ENCODE assay signal across 1 cellular context in genomic region chr1:246583448-246584185, GRCh38.
A peak's percentile ranks its signal among the peaks of the same experiment; 100 is the strongest.
TF ChIP-seq lines count a peak whose summit lies in the region.

No MANE protein-coding gene starts in this region.

TF ChIP-seq in HepG2, 621 proteins besides CTCF, POLR2A, EP300 and RAD21 (continued from another document and continues in another):
- TF ChIP-seq, protein P1, sequence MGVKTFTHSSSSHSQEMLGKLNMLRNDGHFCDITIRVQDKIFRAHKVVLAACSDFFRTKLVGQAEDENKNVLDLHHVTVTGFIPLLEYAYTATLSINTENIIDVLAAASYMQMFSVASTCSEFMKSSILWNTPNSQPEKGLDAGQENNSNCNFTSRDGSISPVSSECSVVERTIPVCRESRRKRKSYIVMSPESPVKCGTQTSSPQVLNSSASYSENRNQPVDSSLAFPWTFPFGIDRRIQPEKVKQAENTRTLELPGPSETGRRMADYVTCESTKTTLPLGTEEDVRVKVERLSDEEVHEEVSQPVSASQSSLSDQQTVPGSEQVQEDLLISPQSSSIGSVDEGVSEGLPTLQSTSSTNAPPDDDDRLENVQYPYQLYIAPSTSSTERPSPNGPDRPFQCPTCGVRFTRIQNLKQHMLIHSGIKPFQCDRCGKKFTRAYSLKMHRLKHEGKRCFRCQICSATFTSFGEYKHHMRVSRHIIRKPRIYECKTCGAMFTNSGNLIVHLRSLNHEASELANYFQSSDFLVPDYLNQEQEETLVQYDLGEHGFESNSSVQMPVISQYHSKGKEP (CRISPR knock-in tag; IDR thresholded peaks at IDR 0.05) = no peak
- TF ChIP-seq ZNF737 (CRISPR knock-in tag; IDR thresholded peaks at IDR 0.05; ENCODE audit: borderline replicate concordance) = no peak
- 0 out of 2 replicates have a peak, but pooled peaks have one; percentile 12 for TF ChIP-seq MYC (CRISPR knock-in tag; IDR thresholded peaks at IDR 0.05; ENCODE audit: borderline replicate concordance)
- TF ChIP-seq, protein P2, sequence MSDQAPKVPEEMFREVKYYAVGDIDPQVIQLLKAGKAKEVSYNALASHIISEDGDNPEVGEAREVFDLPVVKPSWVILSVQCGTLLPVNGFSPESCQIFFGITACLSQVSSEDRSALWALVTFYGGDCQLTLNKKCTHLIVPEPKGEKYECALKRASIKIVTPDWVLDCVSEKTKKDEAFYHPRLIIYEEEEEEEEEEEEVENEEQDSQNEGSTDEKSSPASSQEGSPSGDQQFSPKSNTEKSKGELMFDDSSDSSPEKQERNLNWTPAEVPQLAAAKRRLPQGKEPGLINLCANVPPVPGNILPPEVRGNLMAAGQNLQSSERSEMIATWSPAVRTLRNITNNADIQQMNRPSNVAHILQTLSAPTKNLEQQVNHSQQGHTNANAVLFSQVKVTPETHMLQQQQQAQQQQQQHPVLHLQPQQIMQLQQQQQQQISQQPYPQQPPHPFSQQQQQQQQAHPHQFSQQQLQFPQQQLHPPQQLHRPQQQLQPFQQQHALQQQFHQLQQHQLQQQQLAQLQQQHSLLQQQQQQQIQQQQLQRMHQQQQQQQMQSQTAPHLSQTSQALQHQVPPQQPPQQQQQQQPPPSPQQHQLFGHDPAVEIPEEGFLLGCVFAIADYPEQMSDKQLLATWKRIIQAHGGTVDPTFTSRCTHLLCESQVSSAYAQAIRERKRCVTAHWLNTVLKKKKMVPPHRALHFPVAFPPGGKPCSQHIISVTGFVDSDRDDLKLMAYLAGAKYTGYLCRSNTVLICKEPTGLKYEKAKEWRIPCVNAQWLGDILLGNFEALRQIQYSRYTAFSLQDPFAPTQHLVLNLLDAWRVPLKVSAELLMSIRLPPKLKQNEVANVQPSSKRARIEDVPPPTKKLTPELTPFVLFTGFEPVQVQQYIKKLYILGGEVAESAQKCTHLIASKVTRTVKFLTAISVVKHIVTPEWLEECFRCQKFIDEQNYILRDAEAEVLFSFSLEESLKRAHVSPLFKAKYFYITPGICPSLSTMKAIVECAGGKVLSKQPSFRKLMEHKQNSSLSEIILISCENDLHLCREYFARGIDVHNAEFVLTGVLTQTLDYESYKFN (CRISPR knock-in tag; conservative IDR thresholded peaks at IDR 0.05) = peak; percentile 98
- TF ChIP-seq, protein P3, sequence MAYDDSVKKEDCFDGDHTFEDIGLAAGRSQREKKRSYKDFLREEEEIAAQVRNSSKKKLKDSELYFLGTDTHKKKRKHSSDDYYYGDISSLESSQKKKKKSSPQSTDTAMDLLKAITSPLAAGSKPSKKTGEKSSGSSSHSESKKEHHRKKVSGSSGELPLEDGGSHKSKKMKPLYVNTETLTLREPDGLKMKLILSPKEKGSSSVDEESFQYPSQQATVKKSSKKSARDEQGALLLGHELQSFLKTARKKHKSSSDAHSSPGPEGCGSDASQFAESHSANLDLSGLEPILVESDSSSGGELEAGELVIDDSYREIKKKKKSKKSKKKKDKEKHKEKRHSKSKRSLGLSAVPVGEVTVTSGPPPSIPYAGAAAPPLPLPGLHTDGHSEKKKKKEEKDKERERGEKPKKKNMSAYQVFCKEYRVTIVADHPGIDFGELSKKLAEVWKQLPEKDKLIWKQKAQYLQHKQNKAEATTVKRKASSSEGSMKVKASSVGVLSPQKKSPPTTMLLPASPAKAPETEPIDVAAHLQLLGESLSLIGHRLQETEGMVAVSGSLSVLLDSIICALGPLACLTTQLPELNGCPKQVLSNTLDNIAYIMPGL (CRISPR knock-in tag; IDR thresholded peaks at IDR 0.05; ENCODE audit: borderline replicate concordance in 1 of 2, low read depth in 1 of 2) = peak in 1 of 2 experiments; percentile 67; a peak in 2 of 4 replicates
- TF ChIP-seq FOXK1 (CRISPR knock-in tag; IDR thresholded peaks at IDR 0.05; ENCODE audit: borderline replicate concordance, low read depth) = peak; percentile 68; the same call in 1 of the 2 replicates
- TF ChIP-seq ZEB1 (IDR thresholded peaks at IDR 0.05; ENCODE audit: insufficient replicate concordance, low read depth) = peak; percentile 67
- no peak for TF ChIP-seq EHMT2 (IDR thresholded peaks at IDR 0.05; ENCODE audit: borderline replicate concordance, low read depth, low read length)
- no peak for TF ChIP-seq JDP2 (CRISPR knock-in tag; IDR thresholded peaks at IDR 0.05; ENCODE audit: borderline replicate concordance)
- TF ChIP-seq JUNB (CRISPR knock-in tag; IDR thresholded peaks at IDR 0.05; ENCODE audit: borderline replicate concordance) = no peak
- no peak for TF ChIP-seq ZNF496 (CRISPR knock-in tag; IDR thresholded peaks at IDR 0.05; ENCODE audit: insufficient replicate concordance)
- no peak; the same call in 1 of the 2 replicates for TF ChIP-seq PHF8 (CRISPR knock-in tag; IDR thresholded peaks at IDR 0.05)
- no peak for TF ChIP-seq KDM5B (CRISPR knock-in tag; IDR thresholded peaks at IDR 0.05; ENCODE audit: borderline replicate concordance)
- peak; percentile 94 for TF ChIP-seq SKI (IDR thresholded peaks at IDR 0.05; ENCODE audit: partially characterized antibody)
- TF ChIP-seq ASH2L (IDR thresholded peaks at IDR 0.05; ENCODE audit: insufficient read length, low read depth, low read length) = peak; percentile 67
- no peak for TF ChIP-seq NPAS2 (CRISPR knock-in tag; IDR thresholded peaks at IDR 0.05; ENCODE audit: borderline replicate concordance)
- no peak for TF ChIP-seq ZNF850 (CRISPR knock-in tag; conservative IDR thresholded peaks at IDR 0.05)
- TF ChIP-seq KDM5A (IDR thresholded peaks at IDR 0.05; ENCODE audit: borderline replicate concordance, low read length) = no peak
- TF ChIP-seq ATM (IDR thresholded peaks at IDR 0.05; ENCODE audit: borderline replicate concordance) = no peak
- TF ChIP-seq CREB1 (IDR thresholded peaks at IDR 0.05) = 0 out of 2 replicates have a peak, but pooled peaks have one; percentile 18
- TF ChIP-seq CREB1 (CRISPR knock-in tag; IDR thresholded peaks at IDR 0.05) = peak; percentile 74
- 0 out of 2 replicates have a peak, but pooled peaks have one; percentile 25 for TF ChIP-seq ZSCAN29 (CRISPR knock-in tag; conservative IDR thresholded peaks at IDR 0.05)
- no peak for TF ChIP-seq ZNF17 (CRISPR knock-in tag; IDR thresholded peaks at IDR 0.05)
- TF ChIP-seq ZMYM2 (CRISPR knock-in tag; IDR thresholded peaks at IDR 0.05) = peak; percentile 70; the same call in 1 of the 2 replicates
- no peak for TF ChIP-seq NFYB (CRISPR knock-in tag; IDR thresholded peaks at IDR 0.05)
- no peak for TF ChIP-seq PHB2 (IDR thresholded peaks at IDR 0.05; ENCODE audit: partially characterized antibody)
- no peak for TF ChIP-seq PAF1 (CRISPR knock-in tag; IDR thresholded peaks at IDR 0.05)
- TF ChIP-seq, protein P4, sequence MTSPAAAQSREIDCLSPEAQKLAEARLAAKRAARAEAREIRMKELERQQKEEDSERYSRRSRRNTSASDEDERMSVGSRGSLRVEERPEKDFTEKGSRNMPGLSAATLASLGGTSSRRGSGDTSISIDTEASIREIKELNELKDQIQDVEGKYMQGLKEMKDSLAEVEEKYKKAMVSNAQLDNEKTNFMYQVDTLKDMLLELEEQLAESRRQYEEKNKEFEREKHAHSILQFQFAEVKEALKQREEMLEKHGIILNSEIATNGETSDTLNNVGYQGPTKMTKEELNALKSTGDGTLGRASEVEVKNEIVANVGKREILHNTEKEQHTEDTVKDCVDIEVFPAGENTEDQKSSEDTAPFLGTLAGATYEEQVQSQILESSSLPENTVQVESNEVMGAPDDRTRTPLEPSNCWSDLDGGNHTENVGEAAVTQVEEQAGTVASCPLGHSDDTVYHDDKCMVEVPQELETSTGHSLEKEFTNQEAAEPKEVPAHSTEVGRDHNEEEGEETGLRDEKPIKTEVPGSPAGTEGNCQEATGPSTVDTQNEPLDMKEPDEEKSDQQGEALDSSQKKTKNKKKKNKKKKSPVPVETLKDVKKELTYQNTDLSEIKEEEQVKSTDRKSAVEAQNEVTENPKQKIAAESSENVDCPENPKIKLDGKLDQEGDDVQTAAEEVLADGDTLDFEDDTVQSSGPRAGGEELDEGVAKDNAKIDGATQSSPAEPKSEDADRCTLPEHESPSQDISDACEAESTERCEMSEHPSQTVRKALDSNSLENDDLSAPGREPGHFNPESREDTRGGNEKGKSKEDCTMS (CRISPR knock-in tag; conservative IDR thresholded peaks at IDR 0.05) = no peak
- TF ChIP-seq HOXA9 (CRISPR knock-in tag; IDR thresholded peaks at IDR 0.05; ENCODE audit: borderline replicate concordance) = no peak
- no peak for TF ChIP-seq GABPA (IDR thresholded peaks at IDR 0.05; ENCODE audit: low read depth, low read length)
- TF ChIP-seq GABPA (CRISPR knock-in tag; IDR thresholded peaks at IDR 0.05; ENCODE audit: low read depth) = peak; percentile 63
- 0 out of 2 replicates have a peak, but pooled peaks have one; percentile 43 for TF ChIP-seq SIN3A (IDR thresholded peaks at IDR 0.05; ENCODE audit: borderline replicate concordance, low read depth, low read length)
- TF ChIP-seq HOXA5 (CRISPR knock-in tag; IDR thresholded peaks at IDR 0.05) = peak; percentile 81
- TF ChIP-seq PRPF4 (IDR thresholded peaks at IDR 0.05; ENCODE audit: low read depth, low read length, poor library complexity, severe bottlenecking) = no peak
- TF ChIP-seq, protein P5, sequence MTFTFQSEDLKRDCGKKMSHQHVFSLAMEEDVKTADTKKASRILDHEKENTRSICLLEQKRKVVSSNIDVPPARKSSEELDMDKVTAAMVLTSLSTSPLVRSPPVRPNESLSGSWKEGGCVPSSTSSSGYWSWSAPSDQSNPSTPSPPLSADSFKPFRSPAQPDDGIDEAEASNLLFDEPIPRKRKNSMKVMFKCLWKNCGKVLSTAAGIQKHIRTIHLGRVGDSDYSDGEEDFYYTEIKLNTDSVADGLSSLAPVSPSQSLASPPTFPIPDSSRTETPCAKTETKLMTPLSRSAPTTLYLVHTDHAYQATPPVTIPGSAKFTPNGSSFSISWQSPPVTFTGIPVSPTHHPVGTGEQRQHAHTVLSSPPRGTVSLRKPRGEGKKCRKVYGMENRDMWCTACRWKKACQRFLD (CRISPR knock-in tag; IDR thresholded peaks at IDR 0.05; ENCODE audit: borderline replicate concordance) = no peak
- peak; percentile 94 for TF ChIP-seq FOXJ3 (CRISPR knock-in tag; IDR thresholded peaks at IDR 0.05; ENCODE audit: borderline replicate concordance)
- TF ChIP-seq ZNF7 (CRISPR knock-in tag; IDR thresholded peaks at IDR 0.05) = no peak
- TF ChIP-seq RARA (CRISPR knock-in tag; IDR thresholded peaks at IDR 0.05) = peak; percentile 96
- TF ChIP-seq NFYC (CRISPR knock-in tag; IDR thresholded peaks at IDR 0.05) = no peak
- peak; percentile 91 for TF ChIP-seq BCL6 (CRISPR knock-in tag; IDR thresholded peaks at IDR 0.05)
- TF ChIP-seq ZNF101 (CRISPR knock-in tag; IDR thresholded peaks at IDR 0.05; ENCODE audit: borderline replicate concordance, low read depth) = no peak
- 0 out of 2 replicates have a peak, but pooled peaks have one; percentile 48 for TF ChIP-seq ZNF335 (CRISPR knock-in tag; IDR thresholded peaks at IDR 0.05)
- TF ChIP-seq ZNF317 (CRISPR knock-in tag; IDR thresholded peaks at IDR 0.05) = no peak
- 0 out of 2 replicates have a peak, but pooled peaks have one; percentile 42 for TF ChIP-seq ZFP1 (CRISPR knock-in tag; IDR thresholded peaks at IDR 0.05)
- no peak for TF ChIP-seq ZNF589 (CRISPR knock-in tag; conservative IDR thresholded peaks at IDR 0.05)
- TF ChIP-seq ARNT2 (CRISPR knock-in tag; IDR thresholded peaks at IDR 0.05; ENCODE audit: low read depth) = no peak
- TF ChIP-seq MYPOP (CRISPR knock-in tag; IDR thresholded peaks at IDR 0.05) = no peak; the same call in 1 of the 2 replicates
- TF ChIP-seq, protein P6, sequence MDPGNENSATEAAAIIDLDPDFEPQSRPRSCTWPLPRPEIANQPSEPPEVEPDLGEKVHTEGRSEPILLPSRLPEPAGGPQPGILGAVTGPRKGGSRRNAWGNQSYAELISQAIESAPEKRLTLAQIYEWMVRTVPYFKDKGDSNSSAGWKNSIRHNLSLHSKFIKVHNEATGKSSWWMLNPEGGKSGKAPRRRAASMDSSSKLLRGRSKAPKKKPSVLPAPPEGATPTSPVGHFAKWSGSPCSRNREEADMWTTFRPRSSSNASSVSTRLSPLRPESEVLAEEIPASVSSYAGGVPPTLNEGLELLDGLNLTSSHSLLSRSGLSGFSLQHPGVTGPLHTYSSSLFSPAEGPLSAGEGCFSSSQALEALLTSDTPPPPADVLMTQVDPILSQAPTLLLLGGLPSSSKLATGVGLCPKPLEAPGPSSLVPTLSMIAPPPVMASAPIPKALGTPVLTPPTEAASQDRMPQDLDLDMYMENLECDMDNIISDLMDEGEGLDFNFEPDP (CRISPR knock-in tag; conservative IDR thresholded peaks at IDR 0.05) = no peak
- TF ChIP-seq, protein P7, sequence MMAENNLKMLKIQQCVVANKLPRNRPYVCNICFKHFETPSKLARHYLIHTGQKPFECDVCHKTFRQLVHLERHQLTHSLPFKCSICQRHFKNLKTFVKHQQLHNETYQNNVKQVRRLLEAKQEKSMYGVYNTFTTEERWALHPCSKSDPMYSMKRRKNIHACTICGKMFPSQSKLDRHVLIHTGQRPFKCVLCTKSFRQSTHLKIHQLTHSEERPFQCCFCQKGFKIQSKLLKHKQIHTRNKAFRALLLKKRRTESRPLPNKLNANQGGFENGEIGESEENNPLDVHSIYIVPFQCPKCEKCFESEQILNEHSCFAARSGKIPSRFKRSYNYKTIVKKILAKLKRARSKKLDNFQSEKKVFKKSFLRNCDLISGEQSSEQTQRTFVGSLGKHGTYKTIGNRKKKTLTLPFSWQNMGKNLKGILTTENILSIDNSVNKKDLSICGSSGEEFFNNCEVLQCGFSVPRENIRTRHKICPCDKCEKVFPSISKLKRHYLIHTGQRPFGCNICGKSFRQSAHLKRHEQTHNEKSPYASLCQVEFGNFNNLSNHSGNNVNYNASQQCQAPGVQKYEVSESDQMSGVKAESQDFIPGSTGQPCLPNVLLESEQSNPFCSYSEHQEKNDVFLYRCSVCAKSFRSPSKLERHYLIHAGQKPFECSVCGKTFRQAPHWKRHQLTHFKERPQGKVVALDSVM (CRISPR knock-in tag; IDR thresholded peaks at IDR 0.05) = no peak
- TF ChIP-seq ZNF333 (CRISPR knock-in tag; IDR thresholded peaks at IDR 0.05; ENCODE audit: borderline replicate concordance) = no peak
- no peak for TF ChIP-seq ZNF557 (CRISPR knock-in tag; IDR thresholded peaks at IDR 0.05)
- no peak for TF ChIP-seq ZKSCAN5 (CRISPR knock-in tag; IDR thresholded peaks at IDR 0.05)
